ENCODE assay signal across 8 cellular contexts in the genomic region with DNA sequence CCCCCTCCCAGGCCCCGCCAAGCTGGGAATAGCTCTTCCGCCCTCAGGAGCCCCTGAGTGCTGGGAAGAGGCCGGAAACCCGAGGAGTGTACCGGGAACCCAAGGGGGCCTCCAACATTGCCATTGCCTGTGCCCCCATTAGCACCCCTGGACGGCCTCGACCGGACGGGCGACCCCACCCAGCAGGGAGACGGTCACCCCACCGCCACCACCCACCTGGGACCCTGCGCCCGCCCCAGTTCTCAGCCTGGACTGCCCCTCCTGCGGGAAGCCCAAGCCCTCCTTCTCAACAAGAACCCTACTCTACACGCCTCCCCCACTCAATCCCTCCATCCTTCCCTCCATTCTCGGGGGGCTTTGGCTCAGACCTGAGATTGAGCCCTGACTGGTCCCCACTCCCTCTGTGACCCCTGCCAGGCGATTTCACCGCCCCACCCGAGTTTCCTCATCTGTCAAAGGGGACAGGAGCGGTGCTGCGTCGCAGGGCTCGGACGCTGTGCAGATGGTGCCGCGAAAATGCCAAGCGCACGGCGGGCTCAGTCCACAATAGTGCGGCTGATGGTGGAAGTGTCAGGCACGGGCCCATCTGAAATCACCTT. TPM values are rescaled to one million over a fixed set of nuclear protein-coding genes. Genes with fewer than 3 reads are reported as not detected.
DNase-seq lines count a peak whose midpoint lies in the region; ATAC-seq and TF ChIP-seq lines count a peak whose summit lies in the region.
"Had no signal": no experiment of that assay in that cellular context is flagged by ENCODE, and none has a peak within 500 bp of the region (broad histone marks: within the 10 kb centered on the region; RNA-seq: fewer than 3 reads in every experiment).

No MANE protein-coding gene starts in this region.

- H3K27ac Mint-ChIP-seq in activated CD8-positive, alpha-beta T cell treated with anti-CD3 and anti-CD28 coated beads for 36 hours: peak overlapping the region; percentile 88
- peak overlapping the region; percentile 82 for H3K27ac Mint-ChIP-seq in stimulated activated memory B cell treated with anti-CD40 and anti-IgM and Interleukin-4, amounts not matched to agents 10 μg/mL and 1 μg/mL and 100 μg/mL, for 72 hours

- no peaks in the 10 kb centered on the region for H3K27me3 Mint-ChIP-seq in activated CD8-positive, alpha-beta T cell treated with anti-CD3 and anti-CD28 coated beads for 36 hours
- H3K27me3 Mint-ChIP-seq in stimulated activated memory B cell treated with anti-CD40 and anti-IgM and Interleukin-4, amounts not matched to agents 10 μg/mL and 1 μg/mL and 100 μg/mL, for 72 hours: no peaks in the 10 kb centered on the region

- H3K4me1 Mint-ChIP-seq in activated CD8-positive, alpha-beta T cell treated with anti-CD3 and anti-CD28 coated beads for 36 hours (ENCODE audit: low read depth): peaks cover 45% of the 10 kb centered on the region
- H3K4me1 Mint-ChIP-seq in stimulated activated memory B cell treated with anti-CD40 and anti-IgM and Interleukin-4, amounts not matched to agents 10 μg/mL and 1 μg/mL and 100 μg/mL, for 72 hours: peaks cover 74% of the 10 kb centered on the region

- H3K9me3 Mint-ChIP-seq in activated CD8-positive, alpha-beta T cell treated with anti-CD3 and anti-CD28 coated beads for 36 hours: no peaks in the 10 kb centered on the region
- no peaks in the 10 kb centered on the region for H3K9me3 Mint-ChIP-seq in stimulated activated memory B cell treated with anti-CD40 and anti-IgM and Interleukin-4, amounts not matched to agents 10 μg/mL and 1 μg/mL and 100 μg/mL, for 72 hours

- H3K27ac ChIP-seq in HEK293 (ENCODE audit: extremely low read depth, low read depth, low read length): peak overlapping the region; percentile 90; the same call in 1 of the 2 replicates

- peak overlapping the region; percentile 93 for H3K4me3 Mint-ChIP-seq in activated CD8-positive, alpha-beta T cell treated with anti-CD3 and anti-CD28 coated beads for 36 hours
- H3K4me3 Mint-ChIP-seq in stimulated activated memory B cell treated with anti-CD40 and anti-IgM and Interleukin-4, amounts not matched to agents 10 μg/mL and 1 μg/mL and 100 μg/mL, for 72 hours: peak overlapping the region; percentile 96

- peaks cover 21% of the 10 kb centered on the region for H3K36me3 Mint-ChIP-seq in activated CD8-positive, alpha-beta T cell treated with anti-CD3 and anti-CD28 coated beads for 36 hours (ENCODE audit: low read depth)
- H3K36me3 Mint-ChIP-seq in stimulated activated memory B cell treated with anti-CD40 and anti-IgM and Interleukin-4, amounts not matched to agents 10 μg/mL and 1 μg/mL and 100 μg/mL, for 72 hours: peaks cover 6% of the 10 kb centered on the region

- TF ChIP-seq CTCF in HEK293 (tag by site-specific recombination; IDR thresholded peaks at IDR 0.05): no peak
- no peak for TF ChIP-seq CTCF in activated CD8-positive, alpha-beta T cell treated with anti-CD3 and anti-CD28 coated beads for 36 hours (IDR thresholded peaks at IDR 0.05)

- H3K4me1 ChIP-seq in HEK293 (ENCODE audit: control insufficient read depth, insufficient read depth, low read length): peaks cover 11% of the 10 kb centered on the region

- H3K4me3 ChIP-seq in HEK293 (ENCODE audit: low read depth, low read length) (peak overlapping the region; percentile 75), iPS-11a (ENCODE audit: low read depth, low read length) (peak overlapping the region; percentile 82)

- no peaks in the 10 kb centered on the region for H3K9me3 ChIP-seq in HEK293 (ENCODE audit: control insufficient read depth, insufficient read depth, low read depth, low read length)

- no peak for ATAC-seq in activated CD8-positive, alpha-beta T cell treated with anti-CD3 and anti-CD28 coated beads for 36 hours
- no peak for ATAC-seq in stimulated activated memory B cell treated with anti-CD40 and anti-IgM and Interleukin-4, amounts not matched to agents 10 μg/mL and 1 μg/mL and 100 μg/mL, for 72 hours
- ATAC-seq in HG03280 (IDR thresholded peaks at IDR 0.05; ENCODE audit: unreplicated experiment): no peak
- ATAC-seq in left lobe of liver: no peak

- intact Hi-C loops in activated CD8-positive, alpha-beta T cell treated with anti-CD3 and anti-CD28 coated beads for 36 hours (cut with micrococcal nuclease): no loop called here

- peaks cover 0 to 14% of the 10 kb centered on the region in 2 experiments; a peak in 2 of 3 replicates for H3K36me3 ChIP-seq in HEK293 (ENCODE audit: control insufficient read depth in 2 of 2, insufficient read depth in 1 of 2, low read length in 2 of 2)

- CTCF ChIA-PET in HEK293 (lab: Yijun Ruan, JAX): no interaction called here
- CTCF ChIA-PET in activated CD8-positive, alpha-beta T cell treated with anti-CD3 and anti-CD28 coated beads for 36 hours (lab: Charles Lee): no interaction called here

- DNase-seq in activated CD8-positive, alpha-beta T cell treated with anti-CD3 and anti-CD28 coated beads for 36 hours: no peak
- DNase-seq in Ammon's horn (ENCODE audit: low spot score) (no peak), left lobe of liver (ENCODE audit: low spot score) (no peak)

- POLR2A ChIA-PET in HEK293 (lab: Yijun Ruan, JAX): interaction anchor here (2.4 kb wide), 1 partner anchor 69 kb away, joined by 14 read pairs; a partner anchor contains a TSS
- POLR2A ChIA-PET in activated CD8-positive, alpha-beta T cell treated with anti-CD3 and anti-CD28 coated beads for 36 hours (lab: Charles Lee): interaction anchor here (1.0 to 9.2 kb wide), 3 partner anchors 8 to 58 kb away, joined by 3 to 99 read pairs (median 15); no protein-coding TSS in a partner anchor

TF ChIP-seq in HEK293, 187 proteins besides CTCF, POLR2A, EP300 and RAD21:
- TF ChIP-seq ZNF24 (tag by site-specific recombination; IDR thresholded peaks at IDR 0.05) (no peak), GLIS2 (tag by site-specific recombination; IDR thresholded peaks at IDR 0.05) (peak; percentile 30; the same call in 1 of the 2 replicates), ZNF433 (tag by site-specific recombination; IDR thresholded peaks at IDR 0.05; ENCODE audit: low read depth) (no peak), ZNF23 (tag by site-specific recombination; IDR thresholded peaks at IDR 0.05; ENCODE audit: borderline replicate concordance) (no peak), ZNF366 (tag by site-specific recombination; conservative IDR thresholded peaks at IDR 0.05) (peak; percentile 66), HOXD13 (CRISPR knock-in tag; IDR thresholded peaks at IDR 0.05; ENCODE audit: borderline replicate concordance) (no peak), HOXA7 (CRISPR knock-in tag; IDR thresholded peaks at IDR 0.05; ENCODE audit: borderline replicate concordance) (no peak)
- TF ChIP-seq, protein P1, sequence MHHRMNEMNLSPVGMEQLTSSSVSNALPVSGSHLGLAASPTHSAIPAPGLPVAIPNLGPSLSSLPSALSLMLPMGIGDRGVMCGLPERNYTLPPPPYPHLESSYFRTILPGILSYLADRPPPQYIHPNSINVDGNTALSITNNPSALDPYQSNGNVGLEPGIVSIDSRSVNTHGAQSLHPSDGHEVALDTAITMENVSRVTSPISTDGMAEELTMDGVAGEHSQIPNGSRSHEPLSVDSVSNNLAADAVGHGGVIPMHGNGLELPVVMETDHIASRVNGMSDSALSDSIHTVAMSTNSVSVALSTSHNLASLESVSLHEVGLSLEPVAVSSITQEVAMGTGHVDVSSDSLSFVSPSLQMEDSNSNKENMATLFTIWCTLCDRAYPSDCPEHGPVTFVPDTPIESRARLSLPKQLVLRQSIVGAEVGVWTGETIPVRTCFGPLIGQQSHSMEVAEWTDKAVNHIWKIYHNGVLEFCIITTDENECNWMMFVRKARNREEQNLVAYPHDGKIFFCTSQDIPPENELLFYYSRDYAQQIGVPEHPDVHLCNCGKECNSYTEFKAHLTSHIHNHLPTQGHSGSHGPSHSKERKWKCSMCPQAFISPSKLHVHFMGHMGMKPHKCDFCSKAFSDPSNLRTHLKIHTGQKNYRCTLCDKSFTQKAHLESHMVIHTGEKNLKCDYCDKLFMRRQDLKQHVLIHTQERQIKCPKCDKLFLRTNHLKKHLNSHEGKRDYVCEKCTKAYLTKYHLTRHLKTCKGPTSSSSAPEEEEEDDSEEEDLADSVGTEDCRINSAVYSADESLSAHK (tag by site-specific recombination; IDR thresholded peaks at IDR 0.05): no peak
- TF ChIP-seq, protein P2, sequence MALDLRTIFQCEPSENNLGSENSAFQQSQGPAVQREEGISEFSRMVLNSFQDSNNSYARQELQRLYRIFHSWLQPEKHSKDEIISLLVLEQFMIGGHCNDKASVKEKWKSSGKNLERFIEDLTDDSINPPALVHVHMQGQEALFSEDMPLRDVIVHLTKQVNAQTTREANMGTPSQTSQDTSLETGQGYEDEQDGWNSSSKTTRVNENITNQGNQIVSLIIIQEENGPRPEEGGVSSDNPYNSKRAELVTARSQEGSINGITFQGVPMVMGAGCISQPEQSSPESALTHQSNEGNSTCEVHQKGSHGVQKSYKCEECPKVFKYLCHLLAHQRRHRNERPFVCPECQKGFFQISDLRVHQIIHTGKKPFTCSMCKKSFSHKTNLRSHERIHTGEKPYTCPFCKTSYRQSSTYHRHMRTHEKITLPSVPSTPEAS (tag by site-specific recombination; IDR thresholded peaks at IDR 0.05): no peak
- TF ChIP-seq, protein P3, sequence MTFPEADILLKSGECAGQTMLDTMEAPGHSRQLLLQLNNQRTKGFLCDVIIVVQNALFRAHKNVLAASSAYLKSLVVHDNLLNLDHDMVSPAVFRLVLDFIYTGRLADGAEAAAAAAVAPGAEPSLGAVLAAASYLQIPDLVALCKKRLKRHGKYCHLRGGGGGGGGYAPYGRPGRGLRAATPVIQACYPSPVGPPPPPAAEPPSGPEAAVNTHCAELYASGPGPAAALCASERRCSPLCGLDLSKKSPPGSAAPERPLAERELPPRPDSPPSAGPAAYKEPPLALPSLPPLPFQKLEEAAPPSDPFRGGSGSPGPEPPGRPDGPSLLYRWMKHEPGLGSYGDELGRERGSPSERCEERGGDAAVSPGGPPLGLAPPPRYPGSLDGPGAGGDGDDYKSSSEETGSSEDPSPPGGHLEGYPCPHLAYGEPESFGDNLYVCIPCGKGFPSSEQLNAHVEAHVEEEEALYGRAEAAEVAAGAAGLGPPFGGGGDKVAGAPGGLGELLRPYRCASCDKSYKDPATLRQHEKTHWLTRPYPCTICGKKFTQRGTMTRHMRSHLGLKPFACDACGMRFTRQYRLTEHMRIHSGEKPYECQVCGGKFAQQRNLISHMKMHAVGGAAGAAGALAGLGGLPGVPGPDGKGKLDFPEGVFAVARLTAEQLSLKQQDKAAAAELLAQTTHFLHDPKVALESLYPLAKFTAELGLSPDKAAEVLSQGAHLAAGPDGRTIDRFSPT (tag by site-specific recombination; IDR thresholded peaks at IDR 0.05): peak; percentile 21; the same call in 1 of the 2 replicates

RNA-seq across cellular contexts. Expression of a gene that starts 1.8 kb away (rescaled TPM):
- total RNA-seq in activated CD8-positive, alpha-beta T cell treated with anti-CD3 and anti-CD28 coated beads for 36 hours: 10 to 100 TPM; 63.9 to 72.6 TPM
- 62.5 TPM for total RNA-seq in left lobe of liver

RNA-seq across cellular contexts. Expression of a gene that starts 15.2 kb away (rescaled TPM):
- total RNA-seq in activated CD8-positive, alpha-beta T cell treated with anti-CD3 and anti-CD28 coated beads for 36 hours: not detected
- total RNA-seq in left lobe of liver: not detected
- total RNA-seq: renal cortical epithelial cell had no signal
